In genomic region chr14:80587096-80587724, GRCh38 we compare ENCODE assay signal across 9 cellular contexts.
A peak's percentile ranks its signal among the peaks of the same experiment; 100 is the strongest.
DNase-seq lines count a peak whose midpoint lies in the region; ATAC-seq and TF ChIP-seq lines count a peak whose summit lies in the region.
"Had no signal": no experiment of that assay in that cellular context is flagged by ENCODE, and none has a peak within 500 bp of the region (broad histone marks: within the 10 kb centered on the region; RNA-seq: fewer than 3 reads in every experiment).

No MANE protein-coding gene starts in this region.

- DNase-seq in heart right ventricle (no peak), right atrium auricular region (ENCODE audit: low spot score) (no peak), T-cell (no peak), fibroblast of the conjunctiva (ENCODE audit: low read depth) (peak; percentile 34), occipital lobe (lab: John Stamatoyannopoulos, UW) (no peak)
- DNase-seq in stimulated activated naive CD8-positive, alpha-beta T cell treated with anti-CD3 and anti-CD28 coated beads, Interleukin-15, Interleukin-2, amounts not matched to agents 100 U/mL and 50 U/mL, for 24 hours: no peak

- H3K27ac ChIP-seq in heart right ventricle (no peak overlapping the region), right atrium auricular region (no peak overlapping the region)

- H3K9me3 Mint-ChIP-seq in T-cell: peaks cover 8 to 29% (median 17%) of the 10 kb centered on the region in 3 donors

- peaks cover 12 to 24% (median 14%) of the 10 kb centered on the region in 3 donors for H3K4me1 Mint-ChIP-seq in T-cell

- H3K27ac Mint-ChIP-seq in T-cell: peak overlapping the region; percentile 5 to 40
- H3K27ac Mint-ChIP-seq: IgD-negative memory B cell had no signal

- 64 to 70% methylated on average over 3 of the region's 3 CpGs for WGBS in heart right ventricle, 2 donors

- peak in 7 of 9 donors; percentile 15 to 49 (median 34) for TF ChIP-seq CTCF in heart right ventricle (IDR thresholded peaks at IDR 0.05)
- peak in 1 of 2 donors; percentile 52 for TF ChIP-seq CTCF in right atrium auricular region (IDR thresholded peaks at IDR 0.05)

- CTCF ChIA-PET in T-cell (lab: Charles Lee): no interaction called here

- H3K27me3 ChIP-seq in heart right ventricle: no peaks in the 10 kb centered on the region
- no peaks in the 10 kb centered on the region for H3K27me3 ChIP-seq in right atrium auricular region

- H3K36me3 Mint-ChIP-seq in T-cell: peaks cover 24% of the 10 kb centered on the region

- H3K36me3 ChIP-seq in heart right ventricle: no peaks in the 10 kb centered on the region
- no peaks in the 10 kb centered on the region for H3K36me3 ChIP-seq in right atrium auricular region

- H3K4me1 ChIP-seq in heart right ventricle: peaks cover 0 to 10% (median 0%) of the 10 kb centered on the region in 9 donors
- no peaks in the 10 kb centered on the region for H3K4me1 ChIP-seq in right atrium auricular region

- ATAC-seq in heart right ventricle (peak in 1 of 8 donors; percentile 46), GM21381 (IDR thresholded peaks at IDR 0.05; ENCODE audit: unreplicated experiment) (peak; percentile 95), HG03521 (IDR thresholded peaks at IDR 0.05; ENCODE audit: unreplicated experiment) (peak; percentile 92), T-cell (replicated peaks in 1 of 4) (peak in 3 of 4 experiments; percentile 20 to 81 (median 37))
- peak; percentile 93 for ATAC-seq in stimulated activated naive CD8-positive, alpha-beta T cell treated with anti-CD3 and anti-CD28 coated beads, Interleukin-15, Interleukin-2, amounts not matched to agents 100 U/mL and 50 U/mL, for 24 hours

- no peak overlapping the region for H3K4me3 Mint-ChIP-seq in T-cell
- H3K4me3 Mint-ChIP-seq: IgD-negative memory B cell had no signal

- intact Hi-C loops in heart right ventricle (cut with DNase I): loop anchor here in 2 of 10 donors (5.0 to 10.0 kb wide), 3 partner anchors 282 to 532 kb away; no protein-coding TSS in a partner anchor

- H3K4me3 ChIP-seq in heart right ventricle (no peak overlapping the region), right atrium auricular region (no peak overlapping the region)

- H3K9me3 ChIP-seq in heart right ventricle (peaks cover 0 to 23% (median 3%) of the 10 kb centered on the region in 11 donors), right atrium auricular region (no peaks in the 10 kb centered on the region)

- H3K27me3 Mint-ChIP-seq in T-cell: no peaks in the 10 kb centered on the region

- POLR2A ChIA-PET in T-cell (lab: Charles Lee): no interaction called here
